Comparison of ENCODE assay signal across 8 cellular contexts in genomic region chrX:110003167-110004156, GRCh38. TPM values are rescaled to one million over a fixed set of nuclear protein-coding genes. Genes with fewer than 3 reads are reported as not detected.
DNase-seq lines count a peak whose midpoint lies in the region; ATAC-seq and TF ChIP-seq lines count a peak whose summit lies in the region.

No MANE protein-coding gene starts in this region.

- H3K27ac Mint-ChIP-seq in CD4-positive, CD25-positive, alpha-beta regulatory T cell: peak overlapping the region in 2 of 3 donors; percentile 47 to 81
- peak overlapping the region; percentile 56 for H3K27ac Mint-ChIP-seq in memory B cell

- peak overlapping the region; percentile 26 for H3K4me3 ChIP-seq in CD4-positive, CD25-positive, alpha-beta regulatory T cell (ENCODE audit: low read depth, low read length)
- peak overlapping the region; percentile 58 for H3K4me3 ChIP-seq in colonic mucosa
- H3K4me3 ChIP-seq in upper lobe of right lung: peak overlapping the region; percentile 62

- no peak for ATAC-seq in CD4-positive, CD25-positive, alpha-beta regulatory T cell (ENCODE audit: low read depth in 2 of 2)
- ATAC-seq in GM21528 (IDR thresholded peaks at IDR 0.05; ENCODE audit: low FRiP score, unreplicated experiment) (peak; percentile 22), memory B cell (ENCODE audit: low read depth) (no peak), upper lobe of right lung (no peak), HG03135 (IDR thresholded peaks at IDR 0.05; ENCODE audit: unreplicated experiment) (no peak)

- peaks cover 5 to 50% (median 32%) of the 10 kb centered on the region in 4 donors for H3K4me1 Mint-ChIP-seq in CD4-positive, CD25-positive, alpha-beta regulatory T cell
- peaks cover 30% of the 10 kb centered on the region for H3K4me1 Mint-ChIP-seq in memory B cell

- H3K9ac ChIP-seq in colonic mucosa (ENCODE audit: low read depth in 2 of 2, low read length in 2 of 2): peak overlapping the region; percentile 74 to 79

- no peaks in the 10 kb centered on the region for H3K9me3 ChIP-seq in CD4-positive, CD25-positive, alpha-beta regulatory T cell (ENCODE audit: control insufficient read depth in 2 of 2, low read length in 2 of 2)
- H3K9me3 ChIP-seq in colonic mucosa (no peaks in the 10 kb centered on the region), upper lobe of right lung (no peaks in the 10 kb centered on the region)

- no peaks in the 10 kb centered on the region for H3K27me3 Mint-ChIP-seq in CD4-positive, CD25-positive, alpha-beta regulatory T cell
- H3K27me3 Mint-ChIP-seq in memory B cell: no peaks in the 10 kb centered on the region

- intact Hi-C loops in colonic mucosa (cut with DNase I): no loop called here
- intact Hi-C loops in upper lobe of right lung (cut with DNase I): no loop called here

- H3K27ac ChIP-seq in CD4-positive, CD25-positive, alpha-beta regulatory T cell (ENCODE audit: insufficient read depth, low read length, poor library complexity, severe bottlenecking): peak overlapping the region; percentile 60
- H3K27ac ChIP-seq in colonic mucosa (peak overlapping the region; percentile 85), upper lobe of right lung (peak overlapping the region; percentile 70)

- H3K4me1 ChIP-seq in CD4-positive, CD25-positive, alpha-beta regulatory T cell (ENCODE audit: control insufficient read depth, insufficient read depth, low read length, poor library complexity, severe bottlenecking): peaks cover 11% of the 10 kb centered on the region
- no peaks in the 10 kb centered on the region for H3K4me1 ChIP-seq in colonic mucosa
- H3K4me1 ChIP-seq in upper lobe of right lung: peaks cover 15% of the 10 kb centered on the region

- peak overlapping the region; percentile 89 to 92 (median 90) for H3K4me3 Mint-ChIP-seq in CD4-positive, CD25-positive, alpha-beta regulatory T cell
- H3K4me3 Mint-ChIP-seq in memory B cell: peak overlapping the region; percentile 91

- peaks cover 0 to 1% (median 0%) of the 10 kb centered on the region in 7 donors for H3K9me3 Mint-ChIP-seq in CD4-positive, CD25-positive, alpha-beta regulatory T cell
- H3K9me3 Mint-ChIP-seq in memory B cell: no peaks in the 10 kb centered on the region

- no peaks in the 10 kb centered on the region for H3K27me3 ChIP-seq in CD4-positive, CD25-positive, alpha-beta regulatory T cell (ENCODE audit: control insufficient read depth, insufficient read depth, low read length)
- no peaks in the 10 kb centered on the region for H3K27me3 ChIP-seq in colonic mucosa
- no peaks in the 10 kb centered on the region for H3K27me3 ChIP-seq in upper lobe of right lung

- peaks cover 5% of the 10 kb centered on the region for H3K36me3 Mint-ChIP-seq in CD4-positive, CD25-positive, alpha-beta regulatory T cell
- peaks cover 4% of the 10 kb centered on the region for H3K36me3 Mint-ChIP-seq in memory B cell

- H3K36me3 ChIP-seq in CD4-positive, CD25-positive, alpha-beta regulatory T cell (ENCODE audit: control insufficient read depth, insufficient read depth, low read length): no peaks in the 10 kb centered on the region
- H3K36me3 ChIP-seq in colonic mucosa (no peaks in the 10 kb centered on the region), upper lobe of right lung (no peaks in the 10 kb centered on the region)

- DNase-seq in CD4-positive, CD25-positive, alpha-beta regulatory T cell: peak in 2 of 3 donors; percentile 2 to 8
- peak; percentile 3 for DNase-seq in RPMI8226
- DNase-seq in colonic mucosa: no peak
- DNase-seq in memory B cell (ENCODE audit: low spot score in 2 of 2): no peak
- DNase-seq in upper lobe of right lung: peak; percentile 68
- DNase-seq in DMS153 (lab: John Stamatoyannopoulos, UW): no peak

- TF ChIP-seq CTCF in colonic mucosa (IDR thresholded peaks at IDR 0.05) (no peak), upper lobe of right lung (IDR thresholded peaks at IDR 0.05) (no peak)

RNA-seq across cellular contexts. Expression of gene TMEM164, which starts 0.5 kb away (rescaled TPM):
- 25.2 TPM for total RNA-seq in CD4-positive, CD25-positive, alpha-beta regulatory T cell
- polyA plus RNA-seq in CD4-positive, CD25-positive, alpha-beta regulatory T cell: 1 to 10 TPM in 2 of 4 donors, under 1 TPM in 2; 0.60 to 2.1 (median 0.91) TPM
- total RNA-seq in colonic mucosa: 10 to 100 TPM; 57.3 to 73.1 TPM
- total RNA-seq in upper lobe of right lung: 84.6 TPM

Comparison
In these comparisons a context has a peak if more than half of its experiments do, and no peak if none do; other contexts are left out.
1. DNase-seq: peak in CD4-positive, CD25-positive, alpha-beta regulatory T cell (2 of 3), RPMI8226 (single experiment) and upper lobe of right lung (single experiment); none in colonic mucosa (single experiment), memory B cell (0 of 2) and DMS153 (single experiment).
2. Peak in every context shown above with its lines, with median percentiles within 50 percentile points of each other: H3K27ac ChIP-seq and H3K4me3 ChIP-seq.